In the genomic region with DNA sequence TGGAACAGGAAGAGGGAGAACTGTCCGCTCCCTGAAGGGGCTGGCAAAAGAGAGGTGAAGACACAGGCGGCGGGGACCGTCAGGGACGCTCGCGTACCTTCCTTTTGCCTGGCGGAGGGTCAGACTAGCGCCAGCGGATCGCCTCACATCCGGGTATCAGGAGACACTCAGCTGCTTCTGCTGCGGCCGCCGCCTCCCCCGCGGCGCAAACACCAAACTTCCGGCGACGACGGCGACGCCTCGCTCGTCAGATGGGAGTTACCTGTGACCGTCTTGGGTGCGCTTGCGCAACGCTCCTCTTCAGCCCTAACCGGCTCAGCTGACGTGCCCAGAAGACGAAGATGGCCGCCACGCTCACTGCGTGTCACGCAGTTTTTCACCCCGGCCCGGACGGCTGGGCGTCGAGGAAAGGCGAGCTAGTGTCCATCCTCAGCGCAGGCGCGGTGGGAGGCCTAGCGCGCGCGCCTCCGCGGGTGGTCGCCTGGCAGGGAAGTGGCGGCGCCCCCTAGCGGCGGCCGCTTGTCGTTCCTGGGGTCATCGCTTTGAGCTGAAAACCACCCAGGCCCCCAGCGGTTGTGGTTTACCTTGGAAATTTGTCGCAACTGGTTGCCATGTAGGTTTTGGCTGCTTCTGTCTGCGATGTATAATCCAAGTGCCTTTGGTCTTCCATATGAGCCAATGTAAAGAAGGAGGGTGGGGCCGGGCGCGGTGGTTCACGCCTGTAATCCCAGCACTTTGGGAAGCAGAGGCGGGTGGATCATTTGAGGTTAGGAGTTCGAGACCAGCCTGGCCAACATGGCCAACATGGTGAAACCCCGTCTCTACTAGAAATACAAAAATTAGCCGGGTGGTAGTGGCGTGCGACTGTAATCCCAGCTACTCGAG, we compare ENCODE assay signal across 8 cellular contexts. TPM values are rescaled to one million over a fixed set of nuclear protein-coding genes. Genes with fewer than 3 reads are reported as not detected.
DNase-seq lines count a peak whose midpoint lies in the region; ATAC-seq and TF ChIP-seq lines count a peak whose summit lies in the region.

ESCO1 (minus strand) TSS at position 179 of the 885 bp plus-strand sequence. CDS start 25,861 bp downstream, outside the sequence.

- H2AFZ ChIP-seq in mammary epithelial cell (ENCODE audit: low read depth, low read length) (peak within 1 kb of the TSS; percentile 99), smooth muscle cell (ENCODE audit: low read depth) (peak within 1 kb of the TSS; percentile 99)

- intact Hi-C loops in mammary epithelial cell (cut with micrococcal nuclease), result loop anchor here (1.0 to 2.0 kb wide), 4 partner anchors 12 to 405 kb away; partner anchors contain the start of genes ABHD3 and SNRPD1

- in situ Hi-C loops in mammary epithelial cell (cut with MboI; ENCODE audit: low sequenced_read_pairs in 2 of 2), result no loop called here

- no peaks in the 10 kb centered on the region for H4K20me1 ChIP-seq in mammary epithelial cell (ENCODE audit: insufficient read depth, low read length)
- H4K20me1 ChIP-seq in smooth muscle cell (ENCODE audit: low read depth), result peaks cover 23% of the 10 kb centered on the region

- TF ChIP-seq CTCF in WERI-Rb-1 (IDR thresholded peaks at IDR 0.05; ENCODE audit: low read depth, low read length), result peak; percentile 92
- TF ChIP-seq CTCF in mammary epithelial cell (conservative IDR thresholded peaks at IDR 0.05 in 1 of 2, IDR thresholded peaks at IDR 0.05 in 1 of 2; ENCODE audit: extremely low read depth in 1 of 2, insufficient read depth in 1 of 2, low read depth in 1 of 2, low read length in 2 of 2), result peak; percentile 79 to 89
- TF ChIP-seq CTCF in smooth muscle cell (IDR thresholded peaks at IDR 0.05; ENCODE audit: borderline replicate concordance, insufficient read depth, poor library complexity, severe bottlenecking), result peak; percentile 98

- H3K27ac ChIP-seq in WERI-Rb-1, result peak within 1 kb of the TSS; percentile 87
- peak within 1 kb of the TSS; percentile 91 for H3K27ac ChIP-seq in mammary epithelial cell (ENCODE audit: insufficient read depth, low read depth, low read length)
- H3K27ac ChIP-seq in smooth muscle cell (ENCODE audit: low read depth), result peak within 1 kb of the TSS; percentile 94

- H3K9me3 ChIP-seq in WERI-Rb-1 (ENCODE audit: severe bottlenecking), result no peaks in the 10 kb centered on the region
- H3K9me3 ChIP-seq in mammary epithelial cell (replicated peaks; ENCODE audit: insufficient read depth, low read length), result no peaks in the 10 kb centered on the region
- no peaks in the 10 kb centered on the region for H3K9me3 ChIP-seq in smooth muscle cell (replicated peaks; ENCODE audit: low read depth)

- H3K9ac ChIP-seq in mammary epithelial cell (ENCODE audit: insufficient read depth, low read length) (peak within 1 kb of the TSS; percentile 98), smooth muscle cell (ENCODE audit: low read depth) (peak within 1 kb of the TSS; percentile 97)

- H3K4me2 ChIP-seq in mammary epithelial cell (ENCODE audit: insufficient read depth, low read depth, low read length), result peak within 1 kb of the TSS; percentile 86
- peak within 1 kb of the TSS; percentile 95 for H3K4me2 ChIP-seq in smooth muscle cell

- CTCF ChIA-PET in mammary epithelial cell (lab: Charles Lee; ENCODE audit: low non-redundant PET), result interaction anchor here (0.6 to 1.2 kb wide), 8 partner anchors 19 to 388 kb away, joined by 3 to 7 read pairs (median 5); partner anchors contain the start of genes ABHD3 and MIB1

- H3K79me2 ChIP-seq in mammary epithelial cell (ENCODE audit: insufficient read depth, low read length) (peaks cover 44% of the 10 kb centered on the region), smooth muscle cell (ENCODE audit: low read depth) (peaks cover 45% of the 10 kb centered on the region)

- H3K4me1 ChIP-seq in mammary epithelial cell (ENCODE audit: insufficient read depth, low read length) (peaks cover 5% of the 10 kb centered on the region), smooth muscle cell (ENCODE audit: low read depth) (peaks cover 10% of the 10 kb centered on the region)

- H3F3A ChIP-seq in smooth muscle cell (ENCODE audit: low read depth), result no peaks in the 10 kb centered on the region

- H3K27me3 ChIP-seq in WERI-Rb-1 (ENCODE audit: insufficient read depth, low read depth, severe bottlenecking) (no peaks in the 10 kb centered on the region), mammary epithelial cell (ENCODE audit: insufficient read depth, low read length) (no peaks in the 10 kb centered on the region), smooth muscle cell (ENCODE audit: low read depth) (no peaks in the 10 kb centered on the region)

- H3K4me3 ChIP-seq in WERI-Rb-1 (ENCODE audit: low read depth, low read length) (peak within 1 kb of the TSS; percentile 96), mammary epithelial cell (replicated peaks in 1 of 3; ENCODE audit: insufficient read depth in 1 of 3, low read depth in 2 of 3, low read length in 3 of 3) (peak within 1 kb of the TSS; percentile 62 to 99 (median 96)), smooth muscle cell (peak within 1 kb of the TSS; percentile 99)

- dilution Hi-C loops in mammary epithelial cell (cut with HindIII; ENCODE audit: low sequenced_read_pairs), result no loop called here

- DNase-seq in AG08396 (ENCODE audit: low spot score), result peak; percentile 97
- peak; percentile 96 for DNase-seq in NCI-H2196 treated with DMSO at 0.1 percent for 48 hours (lab: John Stamatoyannopoulos, UW; ENCODE audit: unreplicated experiment)
- peak; percentile 98 for DNase-seq in WERI-Rb-1
- peak; percentile 99 for DNase-seq in mammary epithelial cell
- DNase-seq in iPS-NIHi11 (ENCODE audit: low spot score), result peak; percentile 92
- peak; percentile 81 for DNase-seq in smooth muscle cell (lab: John Stamatoyannopoulos, UW; ENCODE audit: unreplicated experiment)

- 8% methylated on average over 45 of the region's 74 CpGs for WGBS in mammary epithelial cell (ENCODE audit: low coverage, missing lambda C conversion rate)
- WGBS in smooth muscle cell (ENCODE audit: low lambda C conversion rate), result 9% methylated on average over 74 of the region's 74 CpGs

- BruUV-seq in mammary epithelial cell (replicated peaks; lab: Mats Ljungman, UMichigan), result no TSS peak

- H3K36me3 ChIP-seq in WERI-Rb-1 (no peaks in the 10 kb centered on the region), mammary epithelial cell (ENCODE audit: insufficient read depth, low read length) (no peaks in the 10 kb centered on the region), smooth muscle cell (ENCODE audit: low read depth) (no peaks in the 10 kb centered on the region)

- peak; percentile 89 for ATAC-seq in GM18873 (IDR thresholded peaks at IDR 0.05; ENCODE audit: low FRiP score, unreplicated experiment)
- peak; percentile 87 for ATAC-seq in HG03139 (IDR thresholded peaks at IDR 0.05; ENCODE audit: unreplicated experiment)

RNA-seq across cellular contexts. Expression of gene ESCO1, which starts in this region (rescaled TPM):
- total RNA-seq in mammary epithelial cell, result 10 to 100 TPM; 14.9 to 16.2 TPM
- 3.4 TPM for polyA plus RNA-seq in mammary epithelial cell
- 1.4 TPM for polyA minus RNA-seq in mammary epithelial cell
- 21.4 and 34.0 TPM in 2 replicates for total RNA-seq in smooth muscle cell
- polyA plus RNA-seq in smooth muscle cell, result 10.1 and 11.5 TPM in 2 replicates

Comparison
In these comparisons a context has a peak if more than half of its experiments do, and no peak if none do; other contexts are left out.
1. Peak in every context shown above with its lines: DNase-seq, ATAC-seq, H3K4me3 ChIP-seq and H3K27ac ChIP-seq.